In genomic region chr18:12326711-12327460, GRCh38 we compare ENCODE assay signal across 2 cellular contexts.
TF ChIP-seq lines count a peak whose summit lies in the region.

No MANE protein-coding gene starts in this region.

TF ChIP-seq in IMR-90, 13 proteins besides CTCF, POLR2A, EP300 and RAD21:
- no peak for TF ChIP-seq MXI1 (IDR thresholded peaks at IDR 0.05; ENCODE audit: borderline replicate concordance, low read depth, low read length)
- no peak for TF ChIP-seq RCOR1 (IDR thresholded peaks at IDR 0.05; ENCODE audit: insufficient replicate concordance, low read length)
- no peak for TF ChIP-seq CHD1 (IDR thresholded peaks at IDR 0.05; ENCODE audit: low read depth, low read length)
- TF ChIP-seq MAZ (IDR thresholded peaks at IDR 0.05; ENCODE audit: borderline replicate concordance, low read depth, low read length): no peak
- TF ChIP-seq FOS (IDR thresholded peaks at IDR 0.05; ENCODE audit: low read depth, low read length): no peak
- TF ChIP-seq RFX5 (IDR thresholded peaks at IDR 0.05; ENCODE audit: low read depth, low read length): no peak
- TF ChIP-seq ELK1 (IDR thresholded peaks at IDR 0.05; ENCODE audit: borderline replicate concordance, low read depth, low read length): no peak
- no peak for TF ChIP-seq NFE2L2 (IDR thresholded peaks at IDR 0.05; ENCODE audit: low read depth, low read length)
- TF ChIP-seq USF2 (IDR thresholded peaks at IDR 0.05; ENCODE audit: low read depth, low read length): no peak
- TF ChIP-seq SMC3 (IDR thresholded peaks at IDR 0.05; ENCODE audit: low read depth, low read length): no peak
- TF ChIP-seq BHLHE40 (IDR thresholded peaks at IDR 0.05; ENCODE audit: low read depth, low read length): no peak
- no peak for TF ChIP-seq MAFK (IDR thresholded peaks at IDR 0.05; ENCODE audit: low read depth, low read length)
- TF ChIP-seq CEBPB (IDR thresholded peaks at IDR 0.05; ENCODE audit: low read depth, low read length): no peak

TF ChIP-seq in GM12878, 131 proteins besides CTCF, POLR2A, EP300 and RAD21:
- TF ChIP-seq NR2C2 (IDR thresholded peaks at IDR 0.05; ENCODE audit: borderline replicate concordance, control insufficient read depth, insufficient read length, low read depth): no peak
- TF ChIP-seq POU2F2 (IDR thresholded peaks at IDR 0.05; ENCODE audit: borderline replicate concordance, low read depth, low read length): no peak
- TF ChIP-seq RCOR1 (conservative IDR thresholded peaks at IDR 0.05; ENCODE audit: low read depth, low read length): no peak
